ENCODE assay signal across 12 cellular contexts in the genomic region with DNA sequence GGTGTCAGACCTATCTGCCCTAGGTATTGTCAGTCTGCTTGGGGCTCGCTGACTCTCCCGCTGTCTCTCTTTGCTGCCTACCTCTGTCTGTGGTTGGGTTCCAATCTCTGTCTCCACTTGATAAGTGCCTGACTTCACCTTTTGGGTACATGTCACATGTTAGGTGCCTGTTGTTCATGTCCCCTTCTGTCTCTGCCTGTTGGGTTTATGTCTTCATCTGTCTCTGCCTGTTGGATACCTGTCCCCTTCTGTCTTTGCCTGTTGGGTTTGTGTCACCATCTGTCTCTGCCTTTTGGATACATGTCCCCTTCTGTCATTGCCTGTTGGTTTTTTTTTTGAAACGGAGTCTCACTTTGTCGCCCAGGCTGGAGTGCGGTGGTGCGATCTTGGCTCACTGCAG. TPM values are rescaled to one million over a fixed set of nuclear protein-coding genes. Genes with fewer than 3 reads are reported as not detected.
DNase-seq lines count a peak whose midpoint lies in the region; ATAC-seq and TF ChIP-seq lines count a peak whose summit lies in the region.
"Had no signal": no experiment of that assay in that cellular context is flagged by ENCODE, and none has a peak within 500 bp of the region (broad histone marks: within the 10 kb centered on the region; RNA-seq: fewer than 3 reads in every experiment).

No MANE protein-coding gene starts in this region.

- WGBS in gastroesophageal sphincter (ENCODE audit: low coverage in 1 of 2), 2 donors, result 93% methylated on average over 6 of the region's 6 CpGs; no CpG with 5 or more reads in 1 of the 2 donors
- 86 to 98% methylated on average over 6 of the region's 6 CpGs for WGBS in upper lobe of left lung, 2 donors

- POLR2A ChIA-PET in activated CD4-positive, alpha-beta memory T cell treated with anti-CD3 and anti-CD28 coated beads for 36 hours (lab: Charles Lee), result no interaction called here

- DNase-seq in left ventricle myocardium inferior (no peak), left ventricle myocardium superior (no peak), upper lobe of left lung (no peak), NCI-H146 (lab: John Stamatoyannopoulos, UW) (no peak), nucleus accumbens (lab: John Stamatoyannopoulos, UW) (no peak)
- DNase-seq in activated CD4-positive, alpha-beta memory T cell treated with anti-CD3 and anti-CD28 coated beads for 36 hours, result no peak
- DNase-seq in stimulated activated CD4-positive, alpha-beta T cell treated with anti-CD3 and anti-CD28 coated beads, Interleukin-1b, Interleukin-23, amount 100 ng/mL, for 48 hours, result no peak
- DNase-seq: AML-193, GM23248, NCI-H1436 treated with DMSO at 0.1 percent for 48 hours had no signal

- no peak for TF ChIP-seq CTCF in left ventricle myocardium inferior (IDR thresholded peaks at IDR 0.05; ENCODE audit: borderline replicate concordance)
- no peak for TF ChIP-seq CTCF in gastroesophageal sphincter (IDR thresholded peaks at IDR 0.05)
- TF ChIP-seq CTCF in upper lobe of left lung (IDR thresholded peaks at IDR 0.05), result no peak

- peak overlapping the region; percentile 72 for H3K27ac Mint-ChIP-seq in activated CD4-positive, alpha-beta memory T cell treated with anti-CD3 and anti-CD28 coated beads for 36 hours

- H3K4me1 Mint-ChIP-seq in activated CD4-positive, alpha-beta memory T cell treated with anti-CD3 and anti-CD28 coated beads for 36 hours (ENCODE audit: low read depth), result peaks cover 89% of the 10 kb centered on the region

- CTCF ChIA-PET in activated CD4-positive, alpha-beta memory T cell treated with anti-CD3 and anti-CD28 coated beads for 36 hours (lab: Charles Lee), result no interaction called here

- H3K9me3 ChIP-seq in left ventricle myocardium inferior (replicated peaks) (no peaks in the 10 kb centered on the region), gastroesophageal sphincter (no peaks in the 10 kb centered on the region), upper lobe of left lung (no peaks in the 10 kb centered on the region)

- no peak overlapping the region for H3K27ac ChIP-seq in left ventricle myocardium inferior (replicated peaks)
- peak overlapping the region in 3 of 4 donors; percentile 31 to 67 (median 61) for H3K27ac ChIP-seq in gastroesophageal sphincter
- peak overlapping the region; percentile 87 to 93 (median 91) for H3K27ac ChIP-seq in upper lobe of left lung
- H3K27ac ChIP-seq: GM23248 had no signal

- TF ChIP-seq POLR2A in gastroesophageal sphincter (IDR thresholded peaks at IDR 0.05), result no peak
- TF ChIP-seq POLR2A in upper lobe of left lung (IDR thresholded peaks at IDR 0.05), result no peak

- H3K36me3 ChIP-seq in left ventricle myocardium inferior, result no peaks in the 10 kb centered on the region
- H3K36me3 ChIP-seq in gastroesophageal sphincter, result no peaks in the 10 kb centered on the region
- H3K36me3 ChIP-seq in upper lobe of left lung, result peaks cover 0 to 26% (median 24%) of the 10 kb centered on the region in 4 donors

- no peaks in the 10 kb centered on the region for H3K27me3 Mint-ChIP-seq in activated CD4-positive, alpha-beta memory T cell treated with anti-CD3 and anti-CD28 coated beads for 36 hours

- H3K4me1 ChIP-seq in left ventricle myocardium inferior, result peaks cover 24% of the 10 kb centered on the region
- peaks cover 0 to 14% (median 0%) of the 10 kb centered on the region in 3 donors for H3K4me1 ChIP-seq in gastroesophageal sphincter
- H3K4me1 ChIP-seq in upper lobe of left lung, result peaks cover 31 to 61% (median 50%) of the 10 kb centered on the region in 4 donors

- TF ChIP-seq EP300 in gastroesophageal sphincter (IDR thresholded peaks at IDR 0.05), result no peak
- no peak for TF ChIP-seq EP300 in upper lobe of left lung (IDR thresholded peaks at IDR 0.05)

- peak overlapping the region; percentile 2 for H3K4me3 Mint-ChIP-seq in activated CD4-positive, alpha-beta memory T cell treated with anti-CD3 and anti-CD28 coated beads for 36 hours
- H3K4me3 Mint-ChIP-seq: brain had no signal

- H3K9me3 Mint-ChIP-seq in activated CD4-positive, alpha-beta memory T cell treated with anti-CD3 and anti-CD28 coated beads for 36 hours, result no peaks in the 10 kb centered on the region
- H3K9me3 Mint-ChIP-seq: brain had no signal

- H3K4me3 ChIP-seq in left ventricle myocardium inferior, result peak overlapping the region; percentile 25
- no peak overlapping the region for H3K4me3 ChIP-seq in gastroesophageal sphincter
- H3K4me3 ChIP-seq in upper lobe of left lung, result peak overlapping the region in 1 of 4 donors; percentile 24
- H3K4me3 ChIP-seq: GM23248 had no signal

- H3K27me3 ChIP-seq in left ventricle myocardium inferior (ENCODE audit: low read depth) (no peaks in the 10 kb centered on the region), gastroesophageal sphincter (peaks cover 10% of the 10 kb centered on the region), upper lobe of left lung (no peaks in the 10 kb centered on the region)

- intact Hi-C loops in left ventricle myocardium inferior (cut with micrococcal nuclease), result no loop called here
- intact Hi-C loops in left ventricle myocardium superior (cut with micrococcal nuclease), result no loop called here
- intact Hi-C loops in activated CD4-positive, alpha-beta memory T cell treated with anti-CD3 and anti-CD28 coated beads for 36 hours (cut with micrococcal nuclease), result loop anchor here (5.0 to 10.0 kb wide), 2 partner anchors 153 to 229 kb away; a partner anchor contains a TSS

- ATAC-seq in left ventricle myocardium superior (no peak), gastroesophageal sphincter (no peak), upper lobe of left lung (ENCODE audit: low FRiP score in 2 of 2) (no peak)

- H3K36me3 Mint-ChIP-seq in activated CD4-positive, alpha-beta memory T cell treated with anti-CD3 and anti-CD28 coated beads for 36 hours, result peaks cover 21% of the 10 kb centered on the region
- H3K36me3 Mint-ChIP-seq: brain had no signal

RNA-seq across cellular contexts. Expression of a gene that starts 14.6 kb away (rescaled TPM):
- total RNA-seq in left ventricle myocardium inferior (4.9 TPM), left ventricle myocardium superior (4.6 TPM), gastroesophageal sphincter (1 to 10 TPM; 3.5 to 8.5 (median 6.2) TPM), upper lobe of left lung (100 to 1,000 TPM in 4 of 6 donors, 10 to 100 TPM in 2; 91.1 to 161 (median 120) TPM)
- 100 to 1,000 TPM; 109 to 112 TPM for total RNA-seq in activated CD4-positive, alpha-beta memory T cell treated with anti-CD3 and anti-CD28 coated beads for 36 hours

Comparison
In these comparisons a context has a peak if more than half of its experiments do, and no peak if none do; other contexts are left out.
1. RNA of a gene that starts 14.6 kb away (total RNA-seq): 91.1 to 161 TPM in upper lobe of left lung and 109 to 112 TPM in activated CD4-positive, alpha-beta memory T cell treated with anti-CD3 and anti-CD28 coated beads for 36 hours; 3.5 to 8.5 TPM in gastroesophageal sphincter, 4.9 TPM in left ventricle myocardium inferior (single experiment) and 4.6 TPM in left ventricle myocardium superior (single experiment); every median in the first group is over 4 times any median in the second.